In the genomic region with DNA sequence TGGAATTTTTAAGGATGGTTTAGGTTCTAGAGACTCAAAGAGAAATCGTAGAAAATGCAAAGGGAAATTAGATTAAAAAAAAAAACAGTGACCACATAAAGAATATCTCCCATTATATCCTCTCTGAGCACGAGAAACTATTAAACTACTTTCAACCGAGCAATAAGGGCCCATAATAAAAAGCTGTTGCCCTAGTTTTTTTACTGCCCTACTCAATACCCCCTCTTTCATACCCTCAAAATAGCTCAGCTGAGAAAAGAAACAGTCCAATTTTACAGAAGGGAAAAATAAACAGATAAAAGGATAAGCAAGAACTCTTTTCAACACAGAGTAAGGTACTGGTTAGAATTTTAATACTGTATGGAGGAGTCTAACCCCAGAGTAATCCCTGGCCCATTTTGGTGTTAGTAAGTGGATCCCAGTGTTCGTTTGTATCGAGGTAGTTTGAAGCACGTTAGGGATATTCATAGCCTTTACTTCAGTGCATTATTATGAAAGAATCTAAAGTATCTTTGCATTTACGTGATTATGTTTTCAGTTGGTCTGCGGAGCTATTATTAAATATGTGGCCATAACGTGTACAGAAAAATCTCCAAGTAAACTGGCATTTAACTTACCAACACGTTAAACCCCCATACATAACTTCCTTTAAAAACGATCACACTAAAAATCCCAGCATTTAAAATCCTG, we compare ENCODE assay signal across 8 cellular contexts. TPM values are rescaled to one million over a fixed set of nuclear protein-coding genes. Genes with fewer than 3 reads are reported as not detected.
DNase-seq lines count a peak whose midpoint lies in the region; ATAC-seq and TF ChIP-seq lines count a peak whose summit lies in the region.

No MANE protein-coding gene starts in this region.

- H3K9ac ChIP-seq in BLaER1 treated with 17β-estradiol and CSF1 and Interleukin-3, amounts not matched to agents 10 nM and 100 nM: peak overlapping the region; percentile 85 to 95 (median 92)

- peak overlapping the region; percentile 73 to 92 (median 87) for H3K4me2 ChIP-seq in BLaER1 treated with 17β-estradiol and CSF1 and Interleukin-3, amounts not matched to agents 10 nM and 100 nM

- no peak for ATAC-seq in naive thymus-derived CD8-positive, alpha-beta T cell
- no peak for ATAC-seq in HG02571 (IDR thresholded peaks at IDR 0.05; ENCODE audit: unreplicated experiment)

- H3K27me3 Mint-ChIP-seq in naive thymus-derived CD8-positive, alpha-beta T cell: peaks cover 14 to 44% (median 27%) of the 10 kb centered on the region in 5 donors

- H3K4me1 ChIP-seq in BLaER1 treated with 17β-estradiol and CSF1 and Interleukin-3, amounts not matched to agents 10 nM and 100 nM: peaks cover 47 to 78% (median 63%) of the 10 kb centered on the region in 10 experiments

- H3K27ac Mint-ChIP-seq in naive thymus-derived CD8-positive, alpha-beta T cell: no peak overlapping the region

- H3K36me3 ChIP-seq in BLaER1 treated with 17β-estradiol and CSF1 and Interleukin-3, amounts not matched to agents 10 nM and 100 nM: peaks cover 0 to 19% (median 0%) of the 10 kb centered on the region in 11 experiments; a peak in 6 of 22 replicates

- DNase-seq in Kasumi-1 (lab: John Stamatoyannopoulos, UW) (peak; percentile 33 to 49), choroid plexus epithelial cell (ENCODE audit: low read depth) (no peak), kidney glomerular epithelial cell (lab: John Stamatoyannopoulos, UW) (no peak), head of caudate nucleus (no peak), SK-N-DZ (ENCODE audit: low spot score) (no peak)
- no peak for DNase-seq in naive thymus-derived CD8-positive, alpha-beta T cell

- H3K27ac ChIP-seq in BLaER1 treated with 17β-estradiol and CSF1 and Interleukin-3, amounts not matched to agents 10 nM and 100 nM: peak overlapping the region; percentile 84 to 95 (median 93); a peak in 21 of 22 replicates

- no peak for TF ChIP-seq CTCF in choroid plexus epithelial cell (conservative IDR thresholded peaks at IDR 0.05; ENCODE audit: low read depth, low read length)

- intact Hi-C loops in head of caudate nucleus (cut with DNase I): loop anchor here (5.0 kb wide), 1 partner anchor 47 kb away; no protein-coding TSS in a partner anchor

- no peaks in the 10 kb centered on the region for H3K9me3 Mint-ChIP-seq in naive thymus-derived CD8-positive, alpha-beta T cell

- no peaks in the 10 kb centered on the region for H3K27me3 ChIP-seq in BLaER1 treated with 17β-estradiol and CSF1 and Interleukin-3, amounts not matched to agents 10 nM and 100 nM

- peaks cover 0 to 23% (median 16%) of the 10 kb centered on the region in 4 donors for H3K4me1 Mint-ChIP-seq in naive thymus-derived CD8-positive, alpha-beta T cell

- H3K4me3 ChIP-seq in BLaER1 treated with 17β-estradiol and CSF1 and Interleukin-3, amounts not matched to agents 10 nM and 100 nM: peak overlapping the region; percentile 74 to 96 (median 88)
- peak overlapping the region; percentile 70 for H3K4me3 ChIP-seq in choroid plexus epithelial cell (ENCODE audit: low read depth, low read length)

- H3K4me3 Mint-ChIP-seq in naive thymus-derived CD8-positive, alpha-beta T cell: peak overlapping the region; percentile 71 to 84 (median 80)

- POLR2A ChIA-PET in naive thymus-derived CD8-positive, alpha-beta T cell (lab: Charles Lee): interaction anchor here (1.1 kb wide), 1 partner anchor 175 kb away, joined by 3 read pairs; the partner anchor contains the start of genes ARSK and SKIC3

- no peaks in the 10 kb centered on the region; a peak in 1 of 22 replicates for H4K20me1 ChIP-seq in BLaER1 treated with 17β-estradiol and CSF1 and Interleukin-3, amounts not matched to agents 10 nM and 100 nM

- H3K36me3 Mint-ChIP-seq in naive thymus-derived CD8-positive, alpha-beta T cell: no peaks in the 10 kb centered on the region

- H3K9me3 ChIP-seq in BLaER1 treated with 17β-estradiol and CSF1 and Interleukin-3, amounts not matched to agents 10 nM and 100 nM (replicated peaks in 1 of 11): no peaks in the 10 kb centered on the region

RNA-seq across cellular contexts. Expression of gene RHOBTB3, which starts 1.0 kb away (rescaled TPM):
- under 1 TPM; 0.25 to 0.60 TPM for total RNA-seq in naive thymus-derived CD8-positive, alpha-beta T cell
- 1 to 10 TPM in 2 of 3 donors, under 1 TPM in 1; 0.49 to 2.9 (median 1.4) TPM for polyA plus RNA-seq in naive thymus-derived CD8-positive, alpha-beta T cell
- 89.6 and 96.2 TPM in 2 replicates for polyA plus RNA-seq in SK-N-DZ (2014; cell fraction: cytosol; rRNA removed)
- 41.6 and 42.1 TPM in 2 replicates for polyA plus RNA-seq in SK-N-DZ (2014; cell fraction: nucleus; rRNA removed)

RNA-seq across cellular contexts. Expression of gene SPATA9, which starts 47.4 kb away (rescaled TPM):
- not detected for total RNA-seq in naive thymus-derived CD8-positive, alpha-beta T cell
- under 1 TPM in 2 of 3 donors, not detected in 1; 0.28 to 0.46 TPM for polyA plus RNA-seq in naive thymus-derived CD8-positive, alpha-beta T cell
- polyA plus RNA-seq in SK-N-DZ (2014; cell fraction: cytosol; rRNA removed): 0.27 TPM in 1 of 2 replicates, not detected in the other
- not detected in 2 replicates for polyA plus RNA-seq in SK-N-DZ (2014; cell fraction: nucleus; rRNA removed)

Comparison
In these comparisons a context has a peak if more than half of its experiments do, and no peak if none do; other contexts are left out.
1. DNase-seq: peak in Kasumi-1 (2 of 2); none in choroid plexus epithelial cell (single experiment), naive thymus-derived CD8-positive, alpha-beta T cell (0 of 10), kidney glomerular epithelial cell (single experiment), head of caudate nucleus (0 of 42) and SK-N-DZ (single experiment).